8 cellular contexts compared by ENCODE assay signal in genomic region chr17:77088455-77089117, GRCh38. TPM values are rescaled to one million over a fixed set of nuclear protein-coding genes. Genes with fewer than 3 reads are reported as not detected.
A peak's percentile ranks its signal among the peaks of the same experiment; 100 is the strongest.
DNase-seq lines count a peak whose midpoint lies in the region; ATAC-seq, FAIRE-seq and TF ChIP-seq lines count a peak whose summit lies in the region.

No MANE protein-coding gene starts in this region.

- peaks cover 5% of the 10 kb centered on the region for H3K4me1 ChIP-seq in endocrine pancreas (ENCODE audit: control insufficient read depth, insufficient read depth, low read length)

- no peaks in the 10 kb centered on the region for H3K27me3 ChIP-seq in endocrine pancreas (ENCODE audit: control insufficient read depth, insufficient read depth, low read length)

- peak; percentile 76 for TF ChIP-seq CTCF in Calu3 (IDR thresholded peaks at IDR 0.05; ENCODE audit: unreplicated experiment)

- peak overlapping the region; percentile 95 for H3K4me3 Mint-ChIP-seq in Calu3 (ENCODE audit: low read depth, unreplicated experiment)
- peak overlapping the region; percentile 82 for H3K4me3 Mint-ChIP-seq in activated CD8-positive, alpha-beta memory T cell treated with anti-CD3 and anti-CD28 coated beads, Interleukin-2, amount 10 ng/mL, durations not matched to agents 7 days and 5 days

- no peaks in the 10 kb centered on the region for H3K9me3 Mint-ChIP-seq in Calu3 (ENCODE audit: low read depth, unreplicated experiment)
- no peaks in the 10 kb centered on the region for H3K9me3 Mint-ChIP-seq in activated CD8-positive, alpha-beta memory T cell treated with anti-CD3 and anti-CD28 coated beads, Interleukin-2, amount 10 ng/mL, durations not matched to agents 7 days and 5 days (ENCODE audit: low read depth)

- no peaks in the 10 kb centered on the region for H3K9me3 ChIP-seq in endocrine pancreas (ENCODE audit: control insufficient read depth, low read length)

- peak; percentile 86 for ATAC-seq in GM21367 (IDR thresholded peaks at IDR 0.05; ENCODE audit: unreplicated experiment)
- peak; percentile 86 for ATAC-seq in activated CD8-positive, alpha-beta memory T cell treated with anti-CD3 and anti-CD28 coated beads, Interleukin-2, amount 10 ng/mL, durations not matched to agents 7 days and 5 days

- peak overlapping the region; percentile 99 for H3K27ac Mint-ChIP-seq in Calu3 (ENCODE audit: unreplicated experiment)
- H3K27ac Mint-ChIP-seq in activated CD8-positive, alpha-beta memory T cell treated with anti-CD3 and anti-CD28 coated beads, Interleukin-2, amount 10 ng/mL, durations not matched to agents 7 days and 5 days: peak overlapping the region; percentile 88

- no TSS peak for BruUV-seq in Calu3 (replicated peaks; lab: Mats Ljungman, UMichigan)

- H3K4me3 ChIP-seq in endocrine pancreas (ENCODE audit: control insufficient read depth, insufficient read depth, low read length): peak overlapping the region; percentile 68

- peaks cover 3% of the 10 kb centered on the region for H3K36me3 ChIP-seq in endocrine pancreas (ENCODE audit: control insufficient read depth, insufficient read depth, low read length)

- H3K4me1 Mint-ChIP-seq in Calu3 (ENCODE audit: low read depth, unreplicated experiment): peaks cover 35% of the 10 kb centered on the region
- peaks cover 58% of the 10 kb centered on the region for H3K4me1 Mint-ChIP-seq in activated CD8-positive, alpha-beta memory T cell treated with anti-CD3 and anti-CD28 coated beads, Interleukin-2, amount 10 ng/mL, durations not matched to agents 7 days and 5 days

- DNase-seq in Calu3: peak; percentile 91
- DNase-seq in HTR-8/SVneo (ENCODE audit: insufficient read length, low spot score): peak; percentile 98
- DNase-seq in NOMO-1 (lab: John Stamatoyannopoulos, UW; ENCODE audit: unreplicated experiment in 2 of 2): peak; percentile 92 to 95
- peak; percentile 95 for DNase-seq in activated CD8-positive, alpha-beta memory T cell treated with anti-CD3 and anti-CD28 coated beads, Interleukin-2, amount 10 ng/mL, durations not matched to agents 7 days and 5 days
- peak; percentile 95 for DNase-seq in mesenteric fat pad (ENCODE audit: low spot score)
- peak; percentile 76 for DNase-seq in stimulated activated CD8-positive, alpha-beta memory T cell treated with anti-CD3 and anti-CD28 coated beads, Interleukin-15, amount 100 ng/mL, for 1 hour (ENCODE audit: low read depth)

- H3K36me3 Mint-ChIP-seq in Calu3 (ENCODE audit: insufficient read depth, unreplicated experiment): peaks cover 59% of the 10 kb centered on the region
- peaks cover 33% of the 10 kb centered on the region for H3K36me3 Mint-ChIP-seq in activated CD8-positive, alpha-beta memory T cell treated with anti-CD3 and anti-CD28 coated beads, Interleukin-2, amount 10 ng/mL, durations not matched to agents 7 days and 5 days

- H3K9ac ChIP-seq in endocrine pancreas (ENCODE audit: control insufficient read depth, insufficient read depth, low read length): peak overlapping the region; percentile 27

- CTCF ChIA-PET in Calu3 (lab: Charles Lee): interaction anchor here (0.6 to 1.8 kb wide), 16 partner anchors 11 to 221 kb away, joined by 3 to 16 read pairs (median 4); partner anchors contain the start of genes MGAT5B and SEC14L1
- CTCF ChIA-PET in activated CD8-positive, alpha-beta memory T cell treated with anti-CD3 and anti-CD28 coated beads, Interleukin-2, amount 10 ng/mL, durations not matched to agents 7 days and 5 days (lab: Charles Lee): interaction anchor here (0.7 to 3.9 kb wide), 26 partner anchors 9 to 161 kb away, joined by 3 to 46 read pairs (median 6); partner anchors contain the start of gene SEC14L1

- no peaks in the 10 kb centered on the region for H3K27me3 Mint-ChIP-seq in Calu3 (ENCODE audit: unreplicated experiment)
- peaks cover 3% of the 10 kb centered on the region for H3K27me3 Mint-ChIP-seq in activated CD8-positive, alpha-beta memory T cell treated with anti-CD3 and anti-CD28 coated beads, Interleukin-2, amount 10 ng/mL, durations not matched to agents 7 days and 5 days

- intact Hi-C loops in Calu3 (cut with micrococcal nuclease; ENCODE audit: unreplicated experiment): loop anchor here (2.0 kb wide), 1 partner anchor 158 kb away; no protein-coding TSS in a partner anchor

- peak; percentile 97 for FAIRE-seq in HTR-8/SVneo (lab: Jason Lieb, UNC)

RNA-seq across cellular contexts. Expression of gene SEC14L1, which starts 52.2 kb away (rescaled TPM):
- total RNA-seq in Calu3 (2022) (46.3 and 50.6 TPM in 2 replicates), mesenteric fat pad (192 TPM)
- 100 to 1,000 TPM in 1 of 2 experiments, 10 to 100 TPM in 1; 98.5 to 146 TPM for total RNA-seq in activated CD8-positive, alpha-beta memory T cell treated with anti-CD3 and anti-CD28 coated beads, Interleukin-2, amount 10 ng/mL, durations not matched to agents 7 days and 5 days

Comparison
In these comparisons a context has a peak if more than half of its experiments do, and no peak if none do; other contexts are left out.
1. Peak in every context shown above with its lines: DNase-seq, ATAC-seq and H3K4me3 ChIP-seq.